1 cellular context compared by ENCODE assay signal in genomic region chr12:77808534-77808933, GRCh38.
TF ChIP-seq lines count a peak whose summit lies in the region.

No MANE protein-coding gene starts in this region.

TF ChIP-seq in WTC11, 78 proteins besides CTCF, POLR2A, EP300 and RAD21 (continued from another document):
- TF ChIP-seq, protein P1, sequence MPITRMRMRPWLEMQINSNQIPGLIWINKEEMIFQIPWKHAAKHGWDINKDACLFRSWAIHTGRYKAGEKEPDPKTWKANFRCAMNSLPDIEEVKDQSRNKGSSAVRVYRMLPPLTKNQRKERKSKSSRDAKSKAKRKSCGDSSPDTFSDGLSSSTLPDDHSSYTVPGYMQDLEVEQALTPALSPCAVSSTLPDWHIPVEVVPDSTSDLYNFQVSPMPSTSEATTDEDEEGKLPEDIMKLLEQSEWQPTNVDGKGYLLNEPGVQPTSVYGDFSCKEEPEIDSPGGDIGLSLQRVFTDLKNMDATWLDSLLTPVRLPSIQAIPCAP (CRISPR knock-in tag; IDR thresholded peaks at IDR 0.05) = no peak
- no peak for TF ChIP-seq ZNF281 (CRISPR knock-in tag; IDR thresholded peaks at IDR 0.05)
